ENCODE assay signal across 26 cellular contexts in the genomic region with DNA sequence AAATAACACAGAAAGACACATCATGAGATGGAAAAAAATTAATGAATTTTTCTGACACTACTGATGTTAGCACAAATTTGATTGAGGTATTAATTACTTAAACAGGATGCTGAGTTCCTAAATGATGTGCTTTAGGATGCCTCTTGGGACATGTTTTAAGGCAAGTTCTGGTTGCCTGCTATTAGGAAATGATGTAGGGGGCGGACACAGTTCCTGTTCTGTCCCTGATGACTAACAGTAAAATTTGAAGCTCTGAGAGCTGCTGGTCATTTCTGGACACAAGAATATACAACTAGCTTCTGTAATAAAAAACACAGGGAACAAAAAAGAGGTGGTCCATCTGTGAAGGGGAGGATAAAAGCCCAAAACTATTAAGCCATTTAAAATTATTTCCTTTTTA.
A peak's percentile ranks its signal among the peaks of the same experiment; 100 is the strongest.
DNase-seq lines count a peak whose midpoint lies in the region; TF ChIP-seq lines count a peak whose summit lies in the region.
"Had no signal": no experiment of that assay in that cellular context is flagged by ENCODE, and none has a peak within 500 bp of the region (broad histone marks: within the 10 kb centered on the region; RNA-seq: fewer than 3 reads in every experiment).

No MANE protein-coding gene starts in this region.

- no peaks in the 10 kb centered on the region for H3K27me3 ChIP-seq in MG63
- H3K27me3 ChIP-seq: sigmoid colon had no signal

- H3K9me3 ChIP-seq in MG63, result no peaks in the 10 kb centered on the region
- H3K9me3 ChIP-seq: psoas muscle, sigmoid colon had no signal

- TF ChIP-seq CTCF in HFF-Myc (IDR thresholded peaks at IDR 0.05; ENCODE audit: low read depth, low read length, missing control alignments), result no peak
- no peak for TF ChIP-seq CTCF in epithelial cell of esophagus (IDR thresholded peaks at IDR 0.05; ENCODE audit: insufficient read depth, low read depth, low read length, missing control alignments)
- TF ChIP-seq CTCF in endothelial cell (IDR thresholded peaks at IDR 0.05; ENCODE audit: unreplicated experiment), result no peak

- H3K27me3 Mint-ChIP-seq in endothelial cell (ENCODE audit: unreplicated experiment), result peaks cover 5% of the 10 kb centered on the region
- H3K27me3 Mint-ChIP-seq: central memory CD8-positive, alpha-beta T cell had no signal

- H3K4me3 ChIP-seq in HFF-Myc (replicated peaks; ENCODE audit: low read depth, low read length), result no peak overlapping the region
- no peak overlapping the region for H3K4me3 ChIP-seq in epithelial cell of esophagus (ENCODE audit: low read length)
- H3K4me3 ChIP-seq in MG63, result no peak overlapping the region
- H3K4me3 ChIP-seq: dorsolateral prefrontal cortex, psoas muscle, sigmoid colon had no signal

- no peaks in the 10 kb centered on the region for H3K36me3 ChIP-seq in MG63
- H3K36me3 ChIP-seq: sigmoid colon had no signal

- H3K9me3 Mint-ChIP-seq in endothelial cell (ENCODE audit: unreplicated experiment), result no peaks in the 10 kb centered on the region
- H3K9me3 Mint-ChIP-seq: activated CD4-positive, alpha-beta memory T cell treated with anti-CD3 and anti-CD28 coated beads for 36 hours; activated T-cell treated with anti-CD3 and anti-CD28 coated beads, Interleukin-2, amount 50 U/mL, for 72 hours; central memory CD8-positive, alpha-beta T cell; mesothelial cell of epicardium; naive thymus-derived CD8-positive, alpha-beta T cell; stimulated activated effector memory CD8-positive, alpha-beta T cell treated with anti-CD3 and anti-CD28 coated beads, Interleukin-12 subunit alpha, Interleukin-12 subunit beta, amount 100 ng/mL, for 72 hours had no signal

- no peak overlapping the region for H3K27ac Mint-ChIP-seq in endothelial cell (ENCODE audit: unreplicated experiment)
- H3K27ac Mint-ChIP-seq: activated CD4-positive, alpha-beta memory T cell treated with anti-CD3 and anti-CD28 coated beads for 36 hours; activated T-cell treated with anti-CD3 and anti-CD28 coated beads, Interleukin-2, amount 50 U/mL, for 72 hours; CD14-positive monocyte; naive thymus-derived CD8-positive, alpha-beta T cell; stimulated activated effector memory CD8-positive, alpha-beta T cell treated with anti-CD3 and anti-CD28 coated beads, Interleukin-12 subunit alpha, Interleukin-12 subunit beta, amount 100 ng/mL, for 72 hours had no signal

- H3K4me3 Mint-ChIP-seq in endothelial cell (ENCODE audit: unreplicated experiment), result no peak overlapping the region
- H3K4me3 Mint-ChIP-seq: activated CD4-positive, alpha-beta memory T cell treated with anti-CD3 and anti-CD28 coated beads for 36 hours; activated T-cell treated with anti-CD3 and anti-CD28 coated beads, Interleukin-2, amount 50 U/mL, for 72 hours; CD14-positive monocyte; central memory CD8-positive, alpha-beta T cell; mesothelial cell of epicardium; naive thymus-derived CD8-positive, alpha-beta T cell; stimulated activated effector memory CD8-positive, alpha-beta T cell treated with anti-CD3 and anti-CD28 coated beads, Interleukin-12 subunit alpha, Interleukin-12 subunit beta, amount 100 ng/mL, for 72 hours had no signal

- peak; percentile 14 for DNase-seq in AG20443 (ENCODE audit: low spot score)
- DNase-seq in HFF-Myc (ENCODE audit: extremely low read depth, low read depth), result peak; percentile 12
- peak; percentile 2 for DNase-seq in epithelial cell of esophagus (ENCODE audit: low read depth)
- peak; percentile 29 for DNase-seq in myocyte (ENCODE audit: low read depth)
- DNase-seq in NCI-H446 treated with DMSO at 0.1 percent for 48 hours (lab: John Stamatoyannopoulos, UW), result no peak
- no peak for DNase-seq in MG63
- DNase-seq in cerebellum (ENCODE audit: low spot score), result no peak
- no peak for DNase-seq in endothelial cell (ENCODE audit: low spot score)
- DNase-seq: activated CD4-positive, alpha-beta memory T cell treated with anti-CD3 and anti-CD28 coated beads for 36 hours; activated CD4-positive, alpha-beta T cell treated with anti-CD3 and anti-CD28 coated beads for 1 hour; activated T-cell treated with anti-CD3 and anti-CD28 coated beads, Interleukin-2, amount 50 U/mL, for 72 hours; dorsolateral prefrontal cortex; GOT3; naive thymus-derived CD8-positive, alpha-beta T cell; NCI-H1105 treated with DMSO at 0.1 percent for 48 hours; NCI-H2029; NCI-H69; nucleus accumbens; psoas muscle; Right ventricle myocardium superior; sigmoid colon; trophoblast cell had no signal

- peaks cover 13% of the 10 kb centered on the region for H3K4me1 Mint-ChIP-seq in endothelial cell (ENCODE audit: unreplicated experiment)
- H3K4me1 Mint-ChIP-seq: central memory CD8-positive, alpha-beta T cell; naive thymus-derived CD8-positive, alpha-beta T cell; stimulated activated effector memory CD8-positive, alpha-beta T cell treated with anti-CD3 and anti-CD28 coated beads, Interleukin-12 subunit alpha, Interleukin-12 subunit beta, amount 100 ng/mL, for 72 hours had no signal

- H3K36me3 Mint-ChIP-seq in endothelial cell (ENCODE audit: low read depth, unreplicated experiment), result no peaks in the 10 kb centered on the region
- H3K36me3 Mint-ChIP-seq: activated CD4-positive, alpha-beta memory T cell treated with anti-CD3 and anti-CD28 coated beads for 36 hours; CD14-positive monocyte; mesothelial cell of epicardium; naive thymus-derived CD8-positive, alpha-beta T cell; stimulated activated effector memory CD8-positive, alpha-beta T cell treated with anti-CD3 and anti-CD28 coated beads, Interleukin-12 subunit alpha, Interleukin-12 subunit beta, amount 100 ng/mL, for 72 hours had no signal

Comparison
In these comparisons a context has a peak if more than half of its experiments do, and no peak if none do; other contexts are left out.
1. DNase-seq: peak in AG20443 (single experiment), HFF-Myc (single experiment), epithelial cell of esophagus (single experiment) and myocyte (single experiment); none in NCI-H446 treated with DMSO at 0.1 percent for 48 hours (single experiment), MG63 (single experiment), cerebellum (single experiment) and endothelial cell (single experiment).